16 cellular contexts compared by ENCODE assay signal in the genomic region with DNA sequence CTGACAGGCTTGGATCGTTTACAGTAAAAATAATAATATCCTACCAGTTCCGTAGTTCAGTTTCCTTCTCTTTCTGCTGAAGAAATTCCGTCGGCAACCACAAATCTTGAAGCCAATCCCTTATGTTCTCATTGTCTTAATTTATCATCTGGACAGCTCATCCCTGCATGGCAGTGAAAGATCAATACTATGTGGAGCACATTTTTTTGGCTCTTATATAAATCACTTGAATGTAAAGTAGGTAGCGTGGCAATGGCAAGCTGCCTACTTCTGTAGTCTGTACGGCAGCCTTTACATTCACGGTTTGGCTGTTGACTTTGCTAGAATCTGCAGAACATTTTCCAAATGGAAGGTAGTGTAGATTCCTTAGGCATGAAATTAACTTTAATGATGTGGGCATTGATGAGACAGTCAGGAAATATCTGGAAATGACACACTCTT.
"Had no signal": no experiment of that assay in that cellular context is flagged by ENCODE, and none has a peak within 500 bp of the region (broad histone marks: within the 10 kb centered on the region; RNA-seq: fewer than 3 reads in every experiment).

No MANE protein-coding gene starts in this region.

- H3K27ac Mint-ChIP-seq: activated CD8-positive, alpha-beta memory T cell treated with anti-CD3 and anti-CD28 coated beads, Interleukin-2, amount 10 ng/mL, durations not matched to agents 7 days and 5 days; activated naive CD4-positive, alpha-beta T cell treated with anti-CD3 and anti-CD28 coated beads, Interleukin-2, amount 50 U/mL, for 72 hours; activated T-cell treated with anti-CD3 and anti-CD28 coated beads, Interleukin-2, amount 50 U/mL, for 24 hours had no signal

- H3K36me3 ChIP-seq: breast epithelium, thyroid gland, uterus had no signal

- H3K4me3 ChIP-seq: breast epithelium, lower lobe of right lung, skin epidermis, stomach, thyroid gland, uterus had no signal

- DNase-seq: activated CD4-positive, alpha-beta T cell treated with anti-CD3 and anti-CD28 coated beads, Interleukin-2, amount 50 U/mL, for 48 hours; activated CD8-positive, alpha-beta memory T cell treated with anti-CD3 and anti-CD28 coated beads, Interleukin-2, amount 10 ng/mL, durations not matched to agents 7 days and 5 days; activated effector memory CD4-positive, alpha-beta T cell treated with Interleukin-2 at 50 U/mL for 16 hours; activated T-cell treated with anti-CD3 and anti-CD28 coated beads, Interleukin-2, amount 50 U/mL, for 24 hours; amniotic stem cell; hippocampal formation; lower lobe of right lung; naive B cell; retina; stomach; thyroid gland; uterus had no signal

- ATAC-seq: activated CD4-positive, CD25-positive, alpha-beta regulatory T cell treated with anti-CD3 and anti-CD28 coated beads, Interleukin-2, amount 50 U/mL, for 24 hours; activated CD8-positive, alpha-beta memory T cell treated with anti-CD3 and anti-CD28 coated beads, Interleukin-2, amount 10 ng/mL, durations not matched to agents 7 days and 5 days; activated naive CD4-positive, alpha-beta T cell treated with anti-CD3 and anti-CD28 coated beads, Interleukin-2, amount 50 U/mL, for 72 hours; lower lobe of right lung had no signal

- H3K4me3 Mint-ChIP-seq: activated CD8-positive, alpha-beta memory T cell treated with anti-CD3 and anti-CD28 coated beads, Interleukin-2, amount 10 ng/mL, durations not matched to agents 7 days and 5 days; activated T-cell treated with anti-CD3 and anti-CD28 coated beads, Interleukin-2, amount 50 U/mL, for 24 hours; naive B cell had no signal

- H3K4me1 ChIP-seq: breast epithelium, lower lobe of right lung, stomach, thyroid gland had no signal

- H3K9me3 ChIP-seq: breast epithelium, lower lobe of right lung, stomach, thyroid gland, uterus had no signal

- H3K27me3 ChIP-seq: breast epithelium, stomach, thyroid gland, uterus had no signal

- H3K27me3 Mint-ChIP-seq: naive B cell had no signal

- H3K27ac ChIP-seq: breast epithelium, lower lobe of right lung, stomach, thyroid gland, uterus had no signal
